In the genomic region with DNA sequence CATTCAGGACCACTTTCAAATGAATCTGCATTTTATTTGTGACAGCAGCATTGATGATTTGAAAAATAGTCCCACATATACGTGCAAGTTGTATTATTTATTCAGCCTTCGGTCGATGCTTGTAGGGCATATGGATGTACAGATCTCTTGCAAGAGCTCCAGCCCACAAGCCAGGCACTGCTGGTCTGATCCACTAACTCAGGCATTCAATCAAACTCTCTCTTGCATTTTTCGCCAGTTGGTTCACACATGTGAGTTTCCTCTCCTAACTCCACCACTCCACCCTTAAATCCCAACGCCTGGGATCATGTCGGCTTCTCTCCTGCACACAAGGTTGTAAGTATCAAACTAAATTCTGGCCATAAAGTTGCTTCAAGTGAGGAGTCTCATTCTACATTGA, we compare ENCODE assay signal across 18 cellular contexts.
DNase-seq lines count a peak whose midpoint lies in the region; ATAC-seq, FAIRE-seq and TF ChIP-seq lines count a peak whose summit lies in the region.
"Had no signal": no experiment of that assay in that cellular context is flagged by ENCODE, and none has a peak within 500 bp of the region (broad histone marks: within the 10 kb centered on the region; RNA-seq: fewer than 3 reads in every experiment).

No MANE protein-coding gene starts in this region.

- ATAC-seq in HG03159 (IDR thresholded peaks at IDR 0.05; ENCODE audit: unreplicated experiment) (no peak), GM18861 (IDR thresholded peaks at IDR 0.05; ENCODE audit: unreplicated experiment) (no peak)
- ATAC-seq: A549, K562 had no signal

- TF ChIP-seq CTCF in BJ (IDR thresholded peaks at IDR 0.05; ENCODE audit: insufficient read depth, low read depth, low read length) (no peak), esophagus muscularis mucosa (IDR thresholded peaks at IDR 0.05) (no peak), transverse colon (IDR thresholded peaks at IDR 0.05) (no peak)

- no peak for TF ChIP-seq POLR2A in esophagus muscularis mucosa (IDR thresholded peaks at IDR 0.05; ENCODE audit: low read depth)
- no peak for TF ChIP-seq POLR2A in transverse colon (IDR thresholded peaks at IDR 0.05)

- H3K4me1 ChIP-seq in esophagus muscularis mucosa (peaks cover 19 to 27% (median 24%) of the 10 kb centered on the region in 4 donors), transverse colon (peaks cover 0 to 7% (median 1%) of the 10 kb centered on the region in 4 donors)

- 91% methylated on average over 6 of the region's 6 CpGs for WGBS in esophagus muscularis mucosa
- 89 to 91% methylated on average over 6 of the region's 6 CpGs for WGBS in transverse colon (ENCODE audit: low coverage in 1 of 2), 2 donors

- no peak overlapping the region for H3K27ac ChIP-seq in esophagus muscularis mucosa (replicated peaks in 1 of 4)
- H3K27ac ChIP-seq in transverse colon = no peak overlapping the region
- H3K27ac ChIP-seq: A549, HL-60 had no signal

- no peak overlapping the region for H3K4me3 ChIP-seq in BJ (ENCODE audit: low read depth, low read length)
- no peak overlapping the region for H3K4me3 ChIP-seq in esophagus muscularis mucosa
- H3K4me3 ChIP-seq in transverse colon = no peak overlapping the region
- H3K4me3 ChIP-seq: A549, K562 had no signal

- in situ Hi-C loops in transverse colon (cut with MboI; ENCODE audit: low pct_ligation_motif_present in 1 of 4, low pct_unique_long_range_greater_than_20kb in 1 of 4, low sequenced_read_pairs in 3 of 4) = no loop called here

- no peaks in the 10 kb centered on the region for H3K27me3 ChIP-seq in BJ (ENCODE audit: control insufficient read depth, insufficient read depth, low read length)
- H3K27me3 ChIP-seq in esophagus muscularis mucosa = no peaks in the 10 kb centered on the region
- H3K27me3 ChIP-seq in transverse colon = no peaks in the 10 kb centered on the region

- intact Hi-C loops in esophagus muscularis mucosa (cut with DNase I) = no loop called here
- intact Hi-C loops in transverse colon (cut with DNase I; ENCODE audit: low total_unique reads) = no loop called here

- CTCF ChIA-PET in BJ (lab: Yijun Ruan, JAX) = interaction anchor here (1.3 to 3.9 kb wide), 3 partner anchors 26 to 308 kb away, joined by 4 to 22 read pairs (median 5); no protein-coding TSS in a partner anchor

- DNase-seq in BJ (ENCODE audit: low read depth) (peak; percentile 39), HTR-8/SVneo (ENCODE audit: insufficient read length, low spot score) (no peak), esophagus muscularis mucosa (ENCODE audit: extremely low spot score) (peak; percentile 87), transverse colon (no peak)
- DNase-seq: C1 segment of cervical spinal cord; Calu3; CD4-positive, alpha-beta T cell; DMS 273 treated with DMSO at 0.1 percent for 48 hours; HCEC 1CT; HFFc6 had no signal

- TF ChIP-seq EP300 in esophagus muscularis mucosa (IDR thresholded peaks at IDR 0.05) (no peak), transverse colon (IDR thresholded peaks at IDR 0.05; ENCODE audit: low read depth) (no peak)

- H3K36me3 ChIP-seq in BJ (ENCODE audit: control insufficient read depth, insufficient read depth, low read length) (no peaks in the 10 kb centered on the region), esophagus muscularis mucosa (no peaks in the 10 kb centered on the region), transverse colon (no peaks in the 10 kb centered on the region)

- peak; percentile 23 for FAIRE-seq in HTR-8/SVneo (lab: Jason Lieb, UNC)
- FAIRE-seq: A549, G401.6, GM12892, H1, K562 had no signal

- POLR2A ChIA-PET in BJ (lab: Charles Lee) = no interaction called here

- H3K9me3 ChIP-seq in esophagus muscularis mucosa (peaks cover 0 to 3% (median 0%) of the 10 kb centered on the region in 4 donors), transverse colon (no peaks in the 10 kb centered on the region)
- H3K9me3 ChIP-seq: A549 had no signal

Comparison
In these comparisons a context has a peak if more than half of its experiments do, and no peak if none do; other contexts are left out.
1. DNase-seq: peak in BJ (single experiment) and esophagus muscularis mucosa (single experiment); none in HTR-8/SVneo (single experiment) and transverse colon (single experiment).